Comparison of ENCODE assay signal across 25 cellular contexts in genomic region chr20:55211481-55211880, GRCh38.
DNase-seq lines count a peak whose midpoint lies in the region; ATAC-seq, FAIRE-seq and TF ChIP-seq lines count a peak whose summit lies in the region.
"Had no signal": no experiment of that assay in that cellular context is flagged by ENCODE, and none has a peak within 500 bp of the region (broad histone marks: within the 10 kb centered on the region; RNA-seq: fewer than 3 reads in every experiment).

No MANE protein-coding gene starts in this region.

- H3K36me3 ChIP-seq in bronchial epithelial cell (ENCODE audit: control insufficient read depth, insufficient read depth, low read length), result no peaks in the 10 kb centered on the region
- no peaks in the 10 kb centered on the region for H3K36me3 ChIP-seq in GM23248 (ENCODE audit: low read depth)
- H3K36me3 ChIP-seq: BE2C; BLaER1 treated with 17β-estradiol and CSF1 and Interleukin-3, amounts not matched to agents 10 nM and 100 nM; HAP-1 had no signal

- no peaks in the 10 kb centered on the region for H3K9me2 ChIP-seq in GM23248 (ENCODE audit: insufficient read depth)

- no peaks in the 10 kb centered on the region for H3F3A ChIP-seq in GM23248 (ENCODE audit: insufficient read depth)

- ATAC-seq in foreskin keratinocyte, result peak; percentile 92
- ATAC-seq: A549 had no signal

- no peak overlapping the region for H3K27ac ChIP-seq in RWPE1
- no peak overlapping the region for H3K27ac ChIP-seq in foreskin keratinocyte
- no peak overlapping the region for H3K27ac ChIP-seq in GM23248
- H3K27ac ChIP-seq: A549; BLaER1 treated with 17β-estradiol and CSF1 and Interleukin-3, amounts not matched to agents 10 nM and 100 nM had no signal

- no peak overlapping the region for H3K4me2 ChIP-seq in GM23248 (ENCODE audit: unreplicated experiment)
- H3K4me2 ChIP-seq: A549; BLaER1 treated with 17β-estradiol and CSF1 and Interleukin-3, amounts not matched to agents 10 nM and 100 nM had no signal

- intact Hi-C loops in lower leg skin (cut with DNase I; ENCODE audit: low total_unique reads), result no loop called here

- H3K9ac ChIP-seq in GM23248, result no peak overlapping the region
- H3K9ac ChIP-seq: BLaER1 treated with 17β-estradiol and CSF1 and Interleukin-3, amounts not matched to agents 10 nM and 100 nM had no signal

- H3K79me2 ChIP-seq in GM23248 (ENCODE audit: insufficient read depth), result no peaks in the 10 kb centered on the region

- in situ Hi-C loops in GM23248 (cut with MboI), result no loop called here

- CTCF ChIA-PET in RWPE1 (lab: Yijun Ruan, JAX), result no interaction called here

- peaks cover 8% of the 10 kb centered on the region for H3K4me1 ChIP-seq in foreskin keratinocyte
- no peaks in the 10 kb centered on the region for H3K4me1 ChIP-seq in GM23248 (ENCODE audit: insufficient read depth)
- H3K4me1 ChIP-seq: A549; BE2C; BLaER1 treated with 17β-estradiol and CSF1 and Interleukin-3, amounts not matched to agents 10 nM and 100 nM; HAP-1 had no signal

- no peaks in the 10 kb centered on the region for H4K20me1 ChIP-seq in GM23248 (ENCODE audit: insufficient read depth)
- H4K20me1 ChIP-seq: BLaER1 treated with 17β-estradiol and CSF1 and Interleukin-3, amounts not matched to agents 10 nM and 100 nM had no signal

- no peak for FAIRE-seq in bronchial epithelial cell (lab: Jason Lieb, UNC)
- FAIRE-seq: A549, GM12891, GM18507, H54 had no signal

- no peak overlapping the region for H2AFZ ChIP-seq in GM23248

- H3K27me3 ChIP-seq in bronchial epithelial cell (ENCODE audit: control insufficient read depth, insufficient read depth, low read length) (no peaks in the 10 kb centered on the region), foreskin keratinocyte (no peaks in the 10 kb centered on the region), GM23248 (replicated peaks; ENCODE audit: insufficient read depth) (no peaks in the 10 kb centered on the region)
- H3K27me3 ChIP-seq: BE2C; BLaER1 treated with 17β-estradiol and CSF1 and Interleukin-3, amounts not matched to agents 10 nM and 100 nM had no signal

- TF ChIP-seq CTCF in RWPE1 (conservative IDR thresholded peaks at IDR 0.05; ENCODE audit: low read depth) (no peak), bronchial epithelial cell (IDR thresholded peaks at IDR 0.05; ENCODE audit: insufficient read depth, low read length, severe bottlenecking) (no peak), foreskin keratinocyte (conservative IDR thresholded peaks at IDR 0.05) (no peak), lower leg skin (IDR thresholded peaks at IDR 0.05) (no peak)

- WGBS in lower leg skin, 2 donors, result 70 to 72% methylated on average over 6 of the region's 6 CpGs
- WGBS in GM23248 (ENCODE audit: low coverage in 1 of 2, low lambda C conversion rate in 2 of 2, missing lambda C conversion rate in 2 of 2), 2 experiments, result 28 to 31% methylated on average over 6 of the region's 6 CpGs

- POLR2A ChIA-PET in RWPE1 (lab: Yijun Ruan, JAX; ENCODE audit: low non-redundant PET), result no interaction called here

- TF ChIP-seq POLR2A in lower leg skin (IDR thresholded peaks at IDR 0.05), result no peak

- H3K4me3 ChIP-seq in bronchial epithelial cell (ENCODE audit: low read depth, low read length) (no peak overlapping the region), lower leg skin (ENCODE audit: low read depth, poor library complexity, severe bottlenecking) (no peak overlapping the region), GM23248 (no peak overlapping the region)
- H3K4me3 ChIP-seq: A549; BLaER1 treated with 17β-estradiol and CSF1 and Interleukin-3, amounts not matched to agents 10 nM and 100 nM; HAP-1 had no signal

- DNase-seq in RWPE1 (ENCODE audit: low spot score) (peak; percentile 22), bronchial epithelial cell (ENCODE audit: low read depth) (peak; percentile 55), foreskin keratinocyte (peak; percentile 37 to 69), lower leg skin (ENCODE audit: low spot score in 2 of 2) (no peak), iPS-NIHi7 (ENCODE audit: extremely low spot score) (no peak), GM23248 (no peak)
- DNase-seq: 8988T; ACHN; AML-193; BE2C; Calu3; CD4-positive, alpha-beta T cell; CD8-positive, alpha-beta memory T cell; COR-L47; DMS53; DMS79 treated with DMSO at 0.1 percent for 48 hours; GF-D8; GOT3; HFFc6 had no signal

- H3K9me3 ChIP-seq in GM23248 (ENCODE audit: low read depth), result no peaks in the 10 kb centered on the region
- H3K9me3 ChIP-seq: A549; BE2C; BLaER1 treated with 17β-estradiol and CSF1 and Interleukin-3, amounts not matched to agents 10 nM and 100 nM; HAP-1 had no signal

Comparison
In these comparisons a context has a peak if more than half of its experiments do, and no peak if none do; other contexts are left out.
1. DNase-seq: peak in RWPE1 (single experiment), bronchial epithelial cell (single experiment) and foreskin keratinocyte (2 of 2); none in lower leg skin (0 of 2), iPS-NIHi7 (single experiment) and GM23248 (single experiment).